ENCODE assay signal across 9 cellular contexts in genomic region chr6:119148102-119148824, GRCh38.
DNase-seq lines count a peak whose midpoint lies in the region; ATAC-seq, FAIRE-seq and TF ChIP-seq lines count a peak whose summit lies in the region.
"Had no signal": no experiment of that assay in that cellular context is flagged by ENCODE, and none has a peak within 500 bp of the region (broad histone marks: within the 10 kb centered on the region; RNA-seq: fewer than 3 reads in every experiment).

No MANE protein-coding gene starts in this region.

- H2BK5ac ChIP-seq in mesenchymal stem cell (ENCODE audit: low read depth, low read length, poor library complexity, severe bottlenecking), result no peak overlapping the region

- DNase-seq in DMS79 treated with DMSO at 0.1 percent for 48 hours (lab: John Stamatoyannopoulos, UW) (peak; percentile 22), DMS79 (lab: John Stamatoyannopoulos, UW) (no peak), HS-5 (ENCODE audit: low read depth) (peak; percentile 60), RCC 7860 (ENCODE audit: low spot score) (peak; percentile 31), dorsolateral prefrontal cortex (peak in 1 of 10 donors; percentile 39), mesenchymal stem cell (peak; percentile 81)
- no peak for DNase-seq in effector memory CD8-positive, alpha-beta T cell

- no peak overlapping the region for H3K4me2 ChIP-seq in mesenchymal stem cell (ENCODE audit: low read length, poor library complexity, severe bottlenecking)

- H2BK120ac ChIP-seq in mesenchymal stem cell (ENCODE audit: low read depth, low read length), result peak overlapping the region; percentile 91

- peak overlapping the region in 53 of 59 donors; percentile 8 to 61 (median 40) for H3K4me3 ChIP-seq in dorsolateral prefrontal cortex
- H3K4me3 ChIP-seq in mesenchymal stem cell (ENCODE audit: insufficient read depth in 1 of 2, low read depth in 1 of 2, low read length in 2 of 2), result peak overlapping the region in 1 of 2 experiments; percentile 76

- peaks cover 13% of the 10 kb centered on the region for H3K4me1 ChIP-seq in mesenchymal stem cell (ENCODE audit: control insufficient read depth, insufficient read depth, low read depth, low read length)

- H3K18ac ChIP-seq in mesenchymal stem cell (ENCODE audit: low read depth in 1 of 2, low read length in 2 of 2), result peak overlapping the region; percentile 60 to 75

- ATAC-seq in effector memory CD8-positive, alpha-beta T cell (replicated peaks), result no peak
- no peak for ATAC-seq in HG03196 (IDR thresholded peaks at IDR 0.05; ENCODE audit: unreplicated experiment)

- H3K9ac ChIP-seq in mesenchymal stem cell (ENCODE audit: low read length), result peak overlapping the region; percentile 90

- no peak overlapping the region for H3K14ac ChIP-seq in mesenchymal stem cell (ENCODE audit: low read length in 2 of 2)

- H3K27ac Mint-ChIP-seq in effector memory CD8-positive, alpha-beta T cell, result no peak overlapping the region

- peak; percentile 38 for FAIRE-seq in RCC 7860 (lab: Jason Lieb, UNC)

- H3K4me3 Mint-ChIP-seq in effector memory CD8-positive, alpha-beta T cell, result no peak overlapping the region
- H3K4me3 Mint-ChIP-seq: CD4-positive, CD25-positive, alpha-beta regulatory T cell had no signal

- H3K4ac ChIP-seq in mesenchymal stem cell (ENCODE audit: low read depth in 1 of 2, low read length in 2 of 2), result peak overlapping the region; percentile 2 to 3

- TF ChIP-seq CTCF in dorsolateral prefrontal cortex (IDR thresholded peaks at IDR 0.05 in 54 of 56, conservative IDR thresholded peaks at IDR 0.05 in 2 of 56; ENCODE audit: low read depth in 1 of 56, partially characterized antibody in 56 of 56), result peak in 55 of 56 donors; percentile 44 to 84 (median 68)

- no peaks in the 10 kb centered on the region for H3K27me3 Mint-ChIP-seq in effector memory CD8-positive, alpha-beta T cell
- H3K27me3 Mint-ChIP-seq: CD4-positive, CD25-positive, alpha-beta regulatory T cell had no signal

- H3K9me3 Mint-ChIP-seq in effector memory CD8-positive, alpha-beta T cell, result no peaks in the 10 kb centered on the region

- H2AK5ac ChIP-seq in mesenchymal stem cell (ENCODE audit: low read length, severe bottlenecking), result peak overlapping the region; percentile 76

- no peaks in the 10 kb centered on the region for H3K9me3 ChIP-seq in mesenchymal stem cell (ENCODE audit: control insufficient read depth, low read length)

- H3K27me3 ChIP-seq in dorsolateral prefrontal cortex, result no peaks in the 10 kb centered on the region
- no peaks in the 10 kb centered on the region for H3K27me3 ChIP-seq in mesenchymal stem cell (ENCODE audit: control insufficient read depth in 1 of 2, insufficient read depth in 1 of 2, low read length in 2 of 2)

- H2AFZ ChIP-seq in mesenchymal stem cell (ENCODE audit: low read depth, low read length), result no peak overlapping the region

- H3K27ac ChIP-seq in dorsolateral prefrontal cortex (peak overlapping the region in 21 of 59 donors; percentile 2 to 82 (median 31)), mesenchymal stem cell (ENCODE audit: low read length, poor library complexity, severe bottlenecking) (no peak overlapping the region)

- H2BK12ac ChIP-seq in mesenchymal stem cell (ENCODE audit: low read length in 2 of 2), result peak overlapping the region; percentile 93 to 99

- 68% methylated on average over 5 of the region's 5 CpGs for WGBS in mesenchymal stem cell

- no peak overlapping the region for H3K23ac ChIP-seq in mesenchymal stem cell (ENCODE audit: low read length in 2 of 2)

- intact Hi-C loops in dorsolateral prefrontal cortex (cut with DNase I), result loop anchor here (5.0 kb wide), 1 partner anchor 199 kb away; the partner anchor contains the start of gene MAN1A1 (in 2 of the 2)

- H4K91ac ChIP-seq in mesenchymal stem cell (ENCODE audit: low read length), result peak overlapping the region; percentile 80

- H3K4me1 Mint-ChIP-seq in effector memory CD8-positive, alpha-beta T cell (ENCODE audit: low read depth in 2 of 2), result peaks cover 0 to 13% of the 10 kb centered on the region in 2 donors

- no peaks in the 10 kb centered on the region for H3K36me3 Mint-ChIP-seq in effector memory CD8-positive, alpha-beta T cell (ENCODE audit: insufficient read depth)
- H3K36me3 Mint-ChIP-seq: CD4-positive, CD25-positive, alpha-beta regulatory T cell had no signal

- H3K36me3 ChIP-seq in mesenchymal stem cell (ENCODE audit: control insufficient read depth in 1 of 2, insufficient read depth in 2 of 2, low read depth in 1 of 2, low read length in 2 of 2), result no peaks in the 10 kb centered on the region

- H2BK15ac ChIP-seq in mesenchymal stem cell (ENCODE audit: low read depth, poor library complexity, severe bottlenecking), result peak overlapping the region; percentile 39

- no peaks in the 10 kb centered on the region for H3K79me1 ChIP-seq in mesenchymal stem cell (replicated peaks; ENCODE audit: low read length, poor library complexity, severe bottlenecking)

- no peak overlapping the region for H4K8ac ChIP-seq in mesenchymal stem cell (ENCODE audit: low read length)

Comparison
In these comparisons a context has a peak if more than half of its experiments do, and no peak if none do; other contexts are left out.
1. DNase-seq: peak in DMS79 treated with DMSO at 0.1 percent for 48 hours (single experiment), HS-5 (single experiment), RCC 7860 (single experiment) and mesenchymal stem cell (single experiment); none in DMS79 (single experiment) and effector memory CD8-positive, alpha-beta T cell (0 of 3).